ENCODE assay signal across 8 cellular contexts in genomic region chr11:57311109-57311936, GRCh38. TPM values are rescaled to one million over a fixed set of nuclear protein-coding genes. Genes with fewer than 3 reads are reported as not detected.
A peak's percentile ranks its signal among the peaks of the same experiment; 100 is the strongest.
DNase-seq lines count a peak whose midpoint lies in the region; ATAC-seq and TF ChIP-seq lines count a peak whose summit lies in the region.

No MANE protein-coding gene starts in this region.

- H3K27me3 Mint-ChIP-seq in dendritic cell treated with granulocyte-macrophage colony-stimulating factor and Interleukin-4, amounts not matched to agents 40 ng/mL and 50 ng/mL, for 4 days = peaks cover 17% of the 10 kb centered on the region

- H3K4me3 Mint-ChIP-seq in dendritic cell treated with granulocyte-macrophage colony-stimulating factor and Interleukin-4, amounts not matched to agents 40 ng/mL and 50 ng/mL, for 4 days = peak overlapping the region; percentile 72

- peak; percentile 93 for DNase-seq in GM13976 (ENCODE audit: low spot score)
- DNase-seq in NCI-H1436 (lab: John Stamatoyannopoulos, UW) = peak; percentile 71
- DNase-seq in activated CD4-positive, alpha-beta T cell treated with anti-CD3 and anti-CD28 coated beads for 1 hour = peak; percentile 18
- peak; percentile 99 for DNase-seq in left lobe of liver (ENCODE audit: low spot score)
- peak; percentile 63 for DNase-seq in stimulated activated CD4-positive, alpha-beta T cell treated with anti-CD3 and anti-CD28 coated beads, Interleukin-4, amount 100 ng/mL, for 1 hour
- no peak for DNase-seq in NCI-H1092 (lab: John Stamatoyannopoulos, UW)

- in situ Hi-C loops in GM13976 (cut with MboI; ENCODE audit: low sequenced_read_pairs, unreplicated experiment) = no loop called here

- H3K9me3 Mint-ChIP-seq in dendritic cell treated with granulocyte-macrophage colony-stimulating factor and Interleukin-4, amounts not matched to agents 40 ng/mL and 50 ng/mL, for 4 days = no peaks in the 10 kb centered on the region

- peak overlapping the region; percentile 64 for H3K27ac Mint-ChIP-seq in dendritic cell treated with granulocyte-macrophage colony-stimulating factor and Interleukin-4, amounts not matched to agents 40 ng/mL and 50 ng/mL, for 4 days

- ATAC-seq in HG02623 (IDR thresholded peaks at IDR 0.05; ENCODE audit: unreplicated experiment) = peak; percentile 97
- ATAC-seq in left lobe of liver = peak; percentile 81

- intact Hi-C loops in dendritic cell treated with granulocyte-macrophage colony-stimulating factor and Interleukin-4, amounts not matched to agents 40 ng/mL and 50 ng/mL, for 4 days (cut with micrococcal nuclease) = no loop called here

- no peak for TF ChIP-seq CTCF in GM13976 (IDR thresholded peaks at IDR 0.05; ENCODE audit: borderline replicate concordance, control extremely low read depth, extremely low read depth, insufficient read depth, missing control alignments)

- H3K36me3 Mint-ChIP-seq in dendritic cell treated with granulocyte-macrophage colony-stimulating factor and Interleukin-4, amounts not matched to agents 40 ng/mL and 50 ng/mL, for 4 days (ENCODE audit: low read depth) = peaks cover 18% of the 10 kb centered on the region

- H3K4me1 Mint-ChIP-seq in dendritic cell treated with granulocyte-macrophage colony-stimulating factor and Interleukin-4, amounts not matched to agents 40 ng/mL and 50 ng/mL, for 4 days (ENCODE audit: low read depth) = peaks cover 54% of the 10 kb centered on the region

RNA-seq across cellular contexts. Expression of gene TNKS1BP1, which starts 13.4 kb away (rescaled TPM):
- 102 TPM for total RNA-seq in left lobe of liver

RNA-seq across cellular contexts. Expression of gene SSRP1, which starts 24.4 kb away (rescaled TPM):
- 24.3 TPM for total RNA-seq in left lobe of liver

RNA-seq across cellular contexts. Expression of gene P2RX3, which starts 26.8 kb away (rescaled TPM):
- total RNA-seq in left lobe of liver = 0.50 TPM
